Comparison of ENCODE assay signal across 19 cellular contexts in the genomic region with DNA sequence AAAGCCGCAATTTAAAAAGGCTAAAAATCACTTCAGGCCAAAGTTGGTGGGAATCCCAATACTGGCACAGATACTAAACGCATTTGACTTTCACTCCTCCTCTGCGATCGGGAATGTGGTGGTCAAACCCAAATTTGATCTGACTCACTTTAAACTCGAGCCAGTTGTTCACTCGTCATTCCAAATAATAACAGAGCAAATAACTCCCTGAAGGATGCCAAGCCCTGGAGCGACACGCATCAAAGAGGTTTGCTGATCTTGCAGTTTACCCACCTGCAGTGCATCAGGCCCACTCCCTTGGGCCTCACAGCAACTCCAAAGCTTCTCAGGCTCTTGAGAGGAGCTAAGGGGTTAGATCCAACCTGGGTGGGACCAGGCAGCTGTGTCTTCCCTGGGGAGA. TPM values are rescaled to one million over a fixed set of nuclear protein-coding genes. Genes with fewer than 3 reads are reported as not detected.
DNase-seq lines count a peak whose midpoint lies in the region; ATAC-seq, FAIRE-seq and TF ChIP-seq lines count a peak whose summit lies in the region.
"Had no signal": no experiment of that assay in that cellular context is flagged by ENCODE, and none has a peak within 500 bp of the region (broad histone marks: within the 10 kb centered on the region; RNA-seq: fewer than 3 reads in every experiment).

No MANE protein-coding gene starts in this region.

- H3K36me3 ChIP-seq in HepG2 (replicated peaks in 1 of 2; ENCODE audit: control insufficient read depth in 1 of 2, insufficient read depth in 2 of 2, low read length in 2 of 2) (no peaks in the 10 kb centered on the region), right lobe of liver (no peaks in the 10 kb centered on the region), WERI-Rb-1 (no peaks in the 10 kb centered on the region)
- H3K36me3 ChIP-seq: esophagus muscularis mucosa, heart right ventricle had no signal

- no peak overlapping the region for H3K27ac Mint-ChIP-seq in T-helper 2 cell treated with Interferon-gamma antibody and Interleukin-4, amounts not matched to agents 5 μg/mL and 100 μg/mL, for 36 hours
- H3K27ac Mint-ChIP-seq in activated T-helper 2 cell treated with anti-CD3 and anti-CD28 coated beads, Interferon-gamma antibody, Interleukin-2, Interleukin-4, amounts not matched to agents 10 μg/mL and 5 μg/mL and 100 μg/mL, durations not matched to agents 14 hours and 24 hours and 36 hours = no peak overlapping the region
- H3K27ac Mint-ChIP-seq: activated naive CD4-positive, alpha-beta T cell treated with anti-CD3 and anti-CD28 coated beads, Interleukin-2, amount 10 ng/mL, durations not matched to agents 7 days and 5 days; CD8-positive, alpha-beta T cell; IgD-negative memory B cell; memory B cell had no signal

- CTCF ChIA-PET in HepG2 (lab: Yijun Ruan, JAX; ENCODE audit: low intra/inter-chr PET ratio, low total read pairs) = no interaction called here

- TF ChIP-seq EP300 in HepG2 (IDR thresholded peaks at IDR 0.05; ENCODE audit: low read depth in 2 of 2, low read length in 2 of 2) = no peak
- TF ChIP-seq EP300 in HepG2 (CRISPR knock-in tag; IDR thresholded peaks at IDR 0.05; ENCODE audit: borderline replicate concordance) = no peak

- 29% methylated on average over 8 of the region's 8 CpGs for WGBS in HepG2 (ENCODE audit: low lambda C conversion rate)
- 67% methylated on average over 8 of the region's 8 CpGs for WGBS in right lobe of liver (ENCODE audit: insufficient coverage, low coverage, low lambda C conversion rate, missing lambda C conversion rate)

- no peak for TF ChIP-seq CTCF in HepG2 (CRISPR knock-in tag; IDR thresholded peaks at IDR 0.05)
- no peak for TF ChIP-seq CTCF in right lobe of liver (IDR thresholded peaks at IDR 0.05)
- TF ChIP-seq CTCF in fibroblast of the aortic adventitia (IDR thresholded peaks at IDR 0.05; ENCODE audit: insufficient read depth, low read length) = no peak
- TF ChIP-seq CTCF in WERI-Rb-1 (IDR thresholded peaks at IDR 0.05; ENCODE audit: low read depth, low read length) = no peak

- no peak for FAIRE-seq in HepG2 (lab: Jason Lieb, UNC)

- H3K4me3 ChIP-seq in HepG2 (replicated peaks in 1 of 3; ENCODE audit: insufficient read depth in 1 of 3, low read depth in 2 of 3, low read length in 3 of 3) (no peak overlapping the region), right lobe of liver (no peak overlapping the region), fibroblast of the aortic adventitia (ENCODE audit: low read depth, low read length) (no peak overlapping the region), WERI-Rb-1 (ENCODE audit: low read depth, low read length) (no peak overlapping the region)
- H3K4me3 ChIP-seq: esophagus muscularis mucosa, heart right ventricle had no signal

- H4K20me1 ChIP-seq in HepG2 (ENCODE audit: insufficient read depth, low read length) = no peaks in the 10 kb centered on the region

- in situ Hi-C loops in HepG2 (cut with HindIII; ENCODE audit: extremely low pct_ligation_motif_present, low pct_unique_long_range_greater_than_20kb) = no loop called here

- DNase-seq in HepG2 (ENCODE audit: low spot score) = no peak
- DNase-seq in right lobe of liver = no peak
- peak; percentile 40 for DNase-seq in fibroblast of the aortic adventitia (ENCODE audit: low read depth)
- DNase-seq in T-helper 2 cell treated with Interferon-gamma antibody and Interleukin-4, amounts not matched to agents 5 μg/mL and 100 μg/mL, for 36 hours (ENCODE audit: low spot score) = no peak
- DNase-seq in activated T-helper 2 cell treated with anti-CD3 and anti-CD28 coated beads, Interferon-gamma antibody, Interleukin-2, Interleukin-4, amounts not matched to agents 10 μg/mL and 5 μg/mL and 100 μg/mL, durations not matched to agents 14 hours and 24 hours and 36 hours (ENCODE audit: low spot score) = no peak
- DNase-seq in WERI-Rb-1 = no peak
- DNase-seq: ACHN; activated CD4-positive, alpha-beta T cell treated with anti-CD3 and anti-CD28 coated beads, Interleukin-2, amount 50 U/mL, for 4 hours; activated naive CD4-positive, alpha-beta T cell treated with anti-CD3 and anti-CD28 coated beads, Interleukin-2, amount 10 ng/mL, durations not matched to agents 7 days and 5 days; CD8-positive, alpha-beta T cell; heart right ventricle; NCI-H2171 treated with DMSO at 0.1 percent for 48 hours; stimulated activated naive CD4-positive, alpha-beta T cell treated with Interleukin-2 at 50 U/mL for 16 hours had no signal

- H3K4me3 Mint-ChIP-seq in T-helper 2 cell treated with Interferon-gamma antibody and Interleukin-4, amounts not matched to agents 5 μg/mL and 100 μg/mL, for 36 hours = no peak overlapping the region
- H3K4me3 Mint-ChIP-seq in activated T-helper 2 cell treated with anti-CD3 and anti-CD28 coated beads, Interferon-gamma antibody, Interleukin-2, Interleukin-4, amounts not matched to agents 10 μg/mL and 5 μg/mL and 100 μg/mL, durations not matched to agents 14 hours and 24 hours and 36 hours (ENCODE audit: low read depth) = no peak overlapping the region
- H3K4me3 Mint-ChIP-seq: activated naive CD4-positive, alpha-beta T cell treated with anti-CD3 and anti-CD28 coated beads, Interleukin-2, amount 10 ng/mL, durations not matched to agents 7 days and 5 days; CD8-positive, alpha-beta T cell; IgD-negative memory B cell; memory B cell had no signal

- intact Hi-C loops in HepG2 (cut with micrococcal nuclease; ENCODE audit: unreplicated experiment) (no loop called here), right lobe of liver (cut with DNase I) (no loop called here)
- intact Hi-C loops in activated T-helper 2 cell treated with anti-CD3 and anti-CD28 coated beads, Interferon-gamma antibody, Interleukin-2, Interleukin-4, amounts not matched to agents 10 μg/mL and 5 μg/mL and 100 μg/mL, durations not matched to agents 14 hours and 24 hours and 36 hours (cut with micrococcal nuclease) = no loop called here

- no peak overlapping the region for H3K9ac ChIP-seq in HepG2 (ENCODE audit: insufficient read depth, low read depth, low read length)

- H3K27ac ChIP-seq in HepG2 (ENCODE audit: extremely low read length, insufficient read depth, low read length) (no peak overlapping the region), right lobe of liver (no peak overlapping the region), angular gyrus (ENCODE audit: low read depth, low read length) (peak overlapping the region; percentile 39), WERI-Rb-1 (no peak overlapping the region)
- H3K27ac ChIP-seq: esophagus muscularis mucosa, RWPE1 had no signal

- H2AFZ ChIP-seq in HepG2 (ENCODE audit: low read length) = no peak overlapping the region

- H3K4me1 Mint-ChIP-seq in T-helper 2 cell treated with Interferon-gamma antibody and Interleukin-4, amounts not matched to agents 5 μg/mL and 100 μg/mL, for 36 hours (ENCODE audit: low read depth) = no peaks in the 10 kb centered on the region
- H3K4me1 Mint-ChIP-seq in activated T-helper 2 cell treated with anti-CD3 and anti-CD28 coated beads, Interferon-gamma antibody, Interleukin-2, Interleukin-4, amounts not matched to agents 10 μg/mL and 5 μg/mL and 100 μg/mL, durations not matched to agents 14 hours and 24 hours and 36 hours (ENCODE audit: low read depth) = no peaks in the 10 kb centered on the region
- H3K4me1 Mint-ChIP-seq: activated naive CD4-positive, alpha-beta T cell treated with anti-CD3 and anti-CD28 coated beads, Interleukin-2, amount 10 ng/mL, durations not matched to agents 7 days and 5 days; IgD-negative memory B cell; memory B cell had no signal

- no peak overlapping the region for H3K4me2 ChIP-seq in HepG2 (ENCODE audit: low read depth, low read length)

- POLR2A ChIA-PET in HepG2 (lab: Yijun Ruan, JAX) = no interaction called here

- H3K9me3 ChIP-seq in HepG2 (ENCODE audit: low read length) (no peaks in the 10 kb centered on the region), right lobe of liver (no peaks in the 10 kb centered on the region), WERI-Rb-1 (ENCODE audit: severe bottlenecking) (no peaks in the 10 kb centered on the region)
- H3K9me3 ChIP-seq: esophagus muscularis mucosa had no signal

- H3K36me3 Mint-ChIP-seq in T-helper 2 cell treated with Interferon-gamma antibody and Interleukin-4, amounts not matched to agents 5 μg/mL and 100 μg/mL, for 36 hours (ENCODE audit: low read depth) = no peaks in the 10 kb centered on the region
- no peaks in the 10 kb centered on the region for H3K36me3 Mint-ChIP-seq in activated T-helper 2 cell treated with anti-CD3 and anti-CD28 coated beads, Interferon-gamma antibody, Interleukin-2, Interleukin-4, amounts not matched to agents 10 μg/mL and 5 μg/mL and 100 μg/mL, durations not matched to agents 14 hours and 24 hours and 36 hours (ENCODE audit: low read depth)
- H3K36me3 Mint-ChIP-seq: activated naive CD4-positive, alpha-beta T cell treated with anti-CD3 and anti-CD28 coated beads, Interleukin-2, amount 10 ng/mL, durations not matched to agents 7 days and 5 days; CD8-positive, alpha-beta T cell; memory B cell had no signal

- H3K4me1 ChIP-seq in HepG2 (ENCODE audit: insufficient read depth, low read length) (no peaks in the 10 kb centered on the region), right lobe of liver (no peaks in the 10 kb centered on the region)
- H3K4me1 ChIP-seq: esophagus muscularis mucosa had no signal

- no peaks in the 10 kb centered on the region for H3K27me3 Mint-ChIP-seq in T-helper 2 cell treated with Interferon-gamma antibody and Interleukin-4, amounts not matched to agents 5 μg/mL and 100 μg/mL, for 36 hours (ENCODE audit: low read depth)
- no peaks in the 10 kb centered on the region for H3K27me3 Mint-ChIP-seq in activated T-helper 2 cell treated with anti-CD3 and anti-CD28 coated beads, Interferon-gamma antibody, Interleukin-2, Interleukin-4, amounts not matched to agents 10 μg/mL and 5 μg/mL and 100 μg/mL, durations not matched to agents 14 hours and 24 hours and 36 hours (ENCODE audit: low read depth)
- H3K27me3 Mint-ChIP-seq: activated naive CD4-positive, alpha-beta T cell treated with anti-CD3 and anti-CD28 coated beads, Interleukin-2, amount 10 ng/mL, durations not matched to agents 7 days and 5 days; IgD-negative memory B cell; memory B cell had no signal

- no peak for TF ChIP-seq POLR2A in HepG2 (IDR thresholded peaks at IDR 0.05; ENCODE audit: insufficient read depth in 1 of 2, low read depth in 2 of 2, low read length in 2 of 2)
- TF ChIP-seq POLR2A in right lobe of liver (IDR thresholded peaks at IDR 0.05) = no peak

- ATAC-seq in HepG2 = no peak
- no peak for ATAC-seq in right lobe of liver
- ATAC-seq in GM19023 (IDR thresholded peaks at IDR 0.05; ENCODE audit: unreplicated experiment) = no peak
- ATAC-seq: CD8-positive, alpha-beta T cell; heart right ventricle had no signal

- H3K27me3 ChIP-seq in HepG2 (ENCODE audit: control insufficient read depth in 1 of 2, insufficient read depth in 2 of 2, low read length in 2 of 2) (no peaks in the 10 kb centered on the region), right lobe of liver (no peaks in the 10 kb centered on the region), WERI-Rb-1 (ENCODE audit: insufficient read depth, low read depth, severe bottlenecking) (no peaks in the 10 kb centered on the region)
- H3K27me3 ChIP-seq: esophagus muscularis mucosa, heart right ventricle had no signal

- no peaks in the 10 kb centered on the region for H3K79me2 ChIP-seq in HepG2 (ENCODE audit: insufficient read depth, low read length)

- no TSS peak for BruUV-seq in HepG2 (replicated peaks; lab: Mats Ljungman, UMichigan)

- TF ChIP-seq RAD21 in HepG2 (CRISPR knock-in tag; IDR thresholded peaks at IDR 0.05) = no peak

- no peaks in the 10 kb centered on the region for H3K9me3 Mint-ChIP-seq in T-helper 2 cell treated with Interferon-gamma antibody and Interleukin-4, amounts not matched to agents 5 μg/mL and 100 μg/mL, for 36 hours
- peaks cover 3% of the 10 kb centered on the region for H3K9me3 Mint-ChIP-seq in activated T-helper 2 cell treated with anti-CD3 and anti-CD28 coated beads, Interferon-gamma antibody, Interleukin-2, Interleukin-4, amounts not matched to agents 10 μg/mL and 5 μg/mL and 100 μg/mL, durations not matched to agents 14 hours and 24 hours and 36 hours

RNA-seq across cellular contexts. Expression of a gene that starts 12.2 kb away (rescaled TPM):
- total RNA-seq in HepG2 (2016; rRNA removed; fragmentation: Illumina TruSeq; extraction: Trizol) (not detected in 2 replicates), right lobe of liver (1 to 10 TPM in 2 of 6 experiments, under 1 TPM in 4; 0.31 to 1.7 (median 0.89) TPM), fibroblast of the aortic adventitia (ENCODE audit: low replicate concordance) (12.8 and 28.7 TPM in 2 replicates)
- total RNA-seq in HepG2 (2016; cell fraction: cytosol; rRNA removed; fragmentation: Illumina TruSeq; extraction: Trizol; ENCODE audit: low read depth) = not detected in 2 replicates
- total RNA-seq in HepG2 (2016; cell fraction: insoluble cytoplasmic fraction; rRNA removed; fragmentation: Illumina TruSeq; extraction: Trizol) = not detected in 2 replicates
- not detected in 2 replicates for total RNA-seq in HepG2 (2016; cell fraction: membrane; rRNA removed; fragmentation: Illumina TruSeq; extraction: Trizol)
- not detected in 2 replicates for total RNA-seq in HepG2 (2016; cell fraction: nucleus; rRNA removed; fragmentation: Illumina TruSeq; extraction: Trizol)
- not detected in 2 replicates for polyA plus RNA-seq in HepG2 (2011; rRNA removed)
- not detected in 2 replicates for polyA plus RNA-seq in HepG2 (2011; cell fraction: cytosol; rRNA removed)
- polyA plus RNA-seq in HepG2 (2011; cell fraction: nucleus; rRNA removed) = not detected in 2 replicates
- polyA plus RNA-seq in HepG2 (2012) = not detected in 2 replicates
- not detected in 2 replicates for polyA plus RNA-seq in HepG2 (2016; cell fraction: cytosol; fragmentation: Illumina TruSeq; extraction: Trizol; ENCODE audit: low read depth)
- not detected in 2 replicates for polyA plus RNA-seq in HepG2 (2016; cell fraction: insoluble cytoplasmic fraction; fragmentation: Illumina TruSeq; extraction: Trizol; ENCODE audit: low read depth)
- polyA plus RNA-seq in HepG2 (2016; cell fraction: membrane; fragmentation: Illumina TruSeq; extraction: Trizol; ENCODE audit: low read depth) = not detected in 2 replicates
- not detected in 2 replicates for polyA plus RNA-seq in HepG2 (2016; cell fraction: nucleus; fragmentation: Illumina TruSeq; extraction: Trizol; ENCODE audit: insufficient read depth, low read depth)
- not detected in 2 replicates for polyA minus RNA-seq in HepG2 (2011; rRNA and poly(A)+ RNA removed; ENCODE audit: low replicate concordance)
- not detected in 2 replicates for polyA minus RNA-seq in HepG2 (2011; cell fraction: cytosol; rRNA and poly(A)+ RNA removed)
- not detected in 2 replicates for polyA minus RNA-seq in HepG2 (2011; cell fraction: nucleus; rRNA and poly(A)+ RNA removed)
- 0.11 and 0.18 TPM in 2 replicates for total RNA-seq in activated T-helper 2 cell treated with anti-CD3 and anti-CD28 coated beads, Interferon-gamma antibody, Interleukin-2, Interleukin-4, amounts not matched to agents 10 μg/mL and 5 μg/mL and 100 μg/mL, durations not matched to agents 14 hours and 24 hours and 36 hours
- total RNA-seq: CD8-positive, alpha-beta T cell had no signal
- polyA plus RNA-seq: IgD-negative memory B cell had no signal
